ENCODE assay signal across 8 cellular contexts in the genomic region with DNA sequence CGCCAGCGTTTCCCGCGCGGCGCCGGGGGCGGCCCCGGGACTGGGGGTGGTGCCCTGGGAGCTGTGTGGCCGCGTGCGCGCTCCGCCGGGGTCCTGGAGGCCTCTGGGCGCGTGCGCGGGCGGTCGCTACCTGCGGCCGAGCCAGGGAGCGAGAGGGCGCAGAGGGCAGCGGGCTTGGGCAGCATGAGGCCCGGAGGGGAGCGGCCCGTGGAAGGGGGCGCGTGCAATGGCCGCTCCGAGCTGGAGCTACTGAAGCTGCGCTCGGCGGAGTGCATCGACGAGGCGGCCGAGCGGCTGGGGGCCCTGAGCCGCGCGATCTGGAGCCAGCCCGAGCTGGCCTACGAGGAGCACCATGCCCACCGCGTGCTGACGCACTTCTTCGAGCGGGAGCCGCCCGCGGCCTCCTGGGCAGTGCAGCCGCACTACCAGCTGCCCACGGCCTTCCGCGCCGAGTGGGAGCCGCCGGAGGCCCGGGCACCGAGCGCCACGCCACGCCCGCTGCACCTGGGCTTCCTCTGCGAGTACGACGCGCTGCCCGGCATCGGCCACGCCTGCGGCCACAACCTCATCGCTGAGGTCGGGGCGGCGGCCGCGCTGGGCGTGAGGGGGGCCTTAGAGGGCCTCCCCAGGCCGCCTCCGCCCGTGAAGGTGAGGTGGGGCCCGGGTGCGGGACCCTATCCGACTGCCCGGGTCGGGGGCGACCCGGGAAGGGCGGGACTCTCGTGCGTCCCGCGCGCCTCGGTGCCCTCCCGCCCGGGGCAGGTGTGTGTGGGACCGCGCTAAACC. TPM values are rescaled to one million over a fixed set of nuclear protein-coding genes. Genes with fewer than 3 reads are reported as not detected.
DNase-seq lines count a peak whose midpoint lies in the region; ATAC-seq and TF ChIP-seq lines count a peak whose summit lies in the region.

A gene with protein sequence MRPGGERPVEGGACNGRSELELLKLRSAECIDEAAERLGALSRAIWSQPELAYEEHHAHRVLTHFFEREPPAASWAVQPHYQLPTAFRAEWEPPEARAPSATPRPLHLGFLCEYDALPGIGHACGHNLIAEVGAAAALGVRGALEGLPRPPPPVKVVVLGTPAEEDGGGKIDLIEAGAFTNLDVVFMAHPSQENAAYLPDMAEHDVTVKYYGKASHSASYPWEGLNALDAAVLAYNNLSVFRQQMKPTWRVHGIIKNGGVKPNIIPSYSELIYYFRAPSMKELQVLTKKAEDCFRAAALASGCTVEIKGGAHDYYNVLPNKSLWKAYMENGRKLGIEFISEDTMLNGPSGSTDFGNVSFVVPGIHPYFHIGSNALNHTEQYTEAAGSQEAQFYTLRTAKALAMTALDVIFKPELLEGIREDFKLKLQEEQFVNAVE (plus strand): TSS at position 94 of the 786 bp plus-strand sequence. CDS start 90 bp downstream, at position 184.

- no peaks in the 10 kb centered on the region for H3K79me1 ChIP-seq in mesendoderm (ENCODE audit: low read length)

- H3K18ac ChIP-seq in mesendoderm (ENCODE audit: low read length), result peak within 1 kb of the TSS; percentile 1

- H3K4me3 ChIP-seq in AG09309 (ENCODE audit: control insufficient read depth, low read depth, low read length) (peak within 1 kb of the TSS; percentile 43), mesendoderm (ENCODE audit: low read length) (peak within 1 kb of the TSS; percentile 16)

- ATAC-seq in GM18868 (IDR thresholded peaks at IDR 0.05; ENCODE audit: unreplicated experiment) (peak; percentile 46), HG03095 (IDR thresholded peaks at IDR 0.05; ENCODE audit: unreplicated experiment) (peak; percentile 69)

- H4K5ac ChIP-seq in mesendoderm (ENCODE audit: low read length), result no peak within 1 kb of the TSS

- peak within 1 kb of the TSS; percentile 73 for H3K27ac Mint-ChIP-seq in activated CD4-positive, alpha-beta memory T cell treated with anti-CD3 and anti-CD28 coated beads, Interleukin-2, amount 10 ng/mL, durations not matched to agents 7 days and 5 days

- H3K4me1 ChIP-seq in mesendoderm (ENCODE audit: control insufficient read depth, low read depth, low read length), result no peaks in the 10 kb centered on the region

- H3K4me1 Mint-ChIP-seq in activated CD4-positive, alpha-beta memory T cell treated with anti-CD3 and anti-CD28 coated beads, Interleukin-2, amount 10 ng/mL, durations not matched to agents 7 days and 5 days, result peaks cover 34% of the 10 kb centered on the region

- no peak within 1 kb of the TSS for H2AK5ac ChIP-seq in mesendoderm (ENCODE audit: low read length)

- H3K4me2 ChIP-seq in mesendoderm (ENCODE audit: low read length), result peak within 1 kb of the TSS; percentile 63

- no peak within 1 kb of the TSS for H2BK120ac ChIP-seq in mesendoderm (ENCODE audit: low read depth, low read length)

- no peak for DNase-seq in AG09309 (ENCODE audit: low read depth)
- peak; percentile 59 to 65 for DNase-seq in NCI-H446 (lab: John Stamatoyannopoulos, UW)
- peak; percentile 57 for DNase-seq in activated CD4-positive, alpha-beta memory T cell treated with anti-CD3 and anti-CD28 coated beads, Interleukin-2, amount 10 ng/mL, durations not matched to agents 7 days and 5 days
- peak; percentile 38 for DNase-seq in effector CD4-positive, alpha-beta T cell
- DNase-seq in mesendoderm, result peak; percentile 69
- peak; percentile 49 for DNase-seq in stimulated activated CD8-positive, alpha-beta memory T cell treated with anti-CD3 and anti-CD28 coated beads, Interleukin-15, amount 100 ng/mL, for 24 hours (ENCODE audit: low read depth)

- no peaks in the 10 kb centered on the region for H3K79me2 ChIP-seq in mesendoderm (ENCODE audit: control insufficient read depth, insufficient read depth, low read length)

- H2BK5ac ChIP-seq in mesendoderm (ENCODE audit: low read length), result no peak within 1 kb of the TSS

- no peak within 1 kb of the TSS for H3K4ac ChIP-seq in mesendoderm (ENCODE audit: low read depth, low read length)

- H3K9me3 Mint-ChIP-seq in activated CD4-positive, alpha-beta memory T cell treated with anti-CD3 and anti-CD28 coated beads, Interleukin-2, amount 10 ng/mL, durations not matched to agents 7 days and 5 days, result no peaks in the 10 kb centered on the region

- CTCF ChIA-PET in activated CD4-positive, alpha-beta memory T cell treated with anti-CD3 and anti-CD28 coated beads, Interleukin-2, amount 10 ng/mL, durations not matched to agents 7 days and 5 days (lab: Charles Lee), result interaction anchor here (1.0 to 3.6 kb wide), 7 partner anchors 9 to 226 kb away, joined by 3 to 32 read pairs (median 5); a partner anchor contains a TSS

- no peak within 1 kb of the TSS for H3K27ac ChIP-seq in mesendoderm (ENCODE audit: low read depth, low read length)

- no peaks in the 10 kb centered on the region for H3K36me3 ChIP-seq in mesendoderm (ENCODE audit: control insufficient read depth, insufficient read depth, low read length)

- peaks cover 14% of the 10 kb centered on the region for H3K36me3 Mint-ChIP-seq in activated CD4-positive, alpha-beta memory T cell treated with anti-CD3 and anti-CD28 coated beads, Interleukin-2, amount 10 ng/mL, durations not matched to agents 7 days and 5 days (ENCODE audit: low read depth)

- no peak for TF ChIP-seq CTCF in AG09309 (IDR thresholded peaks at IDR 0.05; ENCODE audit: control insufficient read depth, insufficient read depth, low read depth, low read length, missing control alignments)

- peak within 1 kb of the TSS; percentile 82 for H3K4me3 Mint-ChIP-seq in activated CD4-positive, alpha-beta memory T cell treated with anti-CD3 and anti-CD28 coated beads, Interleukin-2, amount 10 ng/mL, durations not matched to agents 7 days and 5 days

- H2BK15ac ChIP-seq in mesendoderm (replicated peaks; ENCODE audit: low read depth), result no peak within 1 kb of the TSS

- POLR2A ChIA-PET in activated CD4-positive, alpha-beta memory T cell treated with anti-CD3 and anti-CD28 coated beads, Interleukin-2, amount 10 ng/mL, durations not matched to agents 7 days and 5 days (lab: Charles Lee), result interaction anchor here (0.6 to 8.8 kb wide), 22 partner anchors 8 to 683 kb away, joined by 3 to 178 read pairs (median 4); a partner anchor contains a TSS

- peak within 1 kb of the TSS; percentile 68 for H3K9ac ChIP-seq in mesendoderm (ENCODE audit: low read length)

- peak within 1 kb of the TSS; percentile 82 for H3K56ac ChIP-seq in mesendoderm (ENCODE audit: low read length)

- H3K27me3 ChIP-seq in mesendoderm (ENCODE audit: insufficient read depth, low read length, poor library complexity), result peaks cover 12% of the 10 kb centered on the region

- H4K8ac ChIP-seq in mesendoderm (ENCODE audit: low read depth, low read length), result no peak within 1 kb of the TSS

- H3K27me3 Mint-ChIP-seq in activated CD4-positive, alpha-beta memory T cell treated with anti-CD3 and anti-CD28 coated beads, Interleukin-2, amount 10 ng/mL, durations not matched to agents 7 days and 5 days, result peaks cover 28% of the 10 kb centered on the region

- WGBS in mesendoderm (ENCODE audit: extremely low coverage, insufficient coverage, low lambda C conversion rate), result no CpG with 5 or more reads among the region's 103 CpGs

- H3K23ac ChIP-seq in mesendoderm (ENCODE audit: low read length), result no peak within 1 kb of the TSS

RNA-seq across cellular contexts. Expression of the gene that starts here (rescaled TPM):
- total RNA-seq in activated CD4-positive, alpha-beta memory T cell treated with anti-CD3 and anti-CD28 coated beads, Interleukin-2, amount 10 ng/mL, durations not matched to agents 7 days and 5 days, result 1 to 10 TPM; 5.0 to 5.5 TPM
- polyA plus RNA-seq in mesendoderm (2013, experiment 1 of 2), result 5.2 TPM
- polyA plus RNA-seq in mesendoderm (2013, experiment 2 of 2), result 5.7 TPM
